Comparison of ENCODE assay signal across 17 cellular contexts in genomic region chr4:73741140-73741749, GRCh38. TPM values are rescaled to one million over a fixed set of nuclear protein-coding genes. Genes with fewer than 3 reads are reported as not detected.
A peak's percentile ranks its signal among the peaks of the same experiment; 100 is the strongest.
DNase-seq lines count a peak whose midpoint lies in the region; ATAC-seq and TF ChIP-seq lines count a peak whose summit lies in the region.
"Had no signal": no experiment of that assay in that cellular context is flagged by ENCODE, and none has a peak within 500 bp of the region (broad histone marks: within the 10 kb centered on the region; RNA-seq: fewer than 3 reads in every experiment).

No MANE protein-coding gene starts in this region.

- intact Hi-C loops in Calu3 (cut with micrococcal nuclease; ENCODE audit: unreplicated experiment) (loop anchor here (10.0 kb wide), 1 partner anchor 74 kb away; no protein-coding TSS in a partner anchor), left ventricle myocardium superior (cut with micrococcal nuclease) (no loop called here)
- intact Hi-C loops in CD8-positive, alpha-beta T cell (cut with DNase I, micrococcal nuclease), result no loop called here

- DNase-seq in Calu3 (no peak), HT-29 (ENCODE audit: low spot score) (peak; percentile 24), kidney tubule cell (ENCODE audit: low spot score) (peak; percentile 39), WTC11 (ENCODE audit: low spot score) (no peak), left ventricle myocardium superior (no peak)
- DNase-seq in activated CD8-positive, alpha-beta memory T cell treated with anti-CD3 and anti-CD28 coated beads, Interleukin-2, amount 10 ng/mL, durations not matched to agents 7 days and 5 days, result no peak
- no peak for DNase-seq in CD8-positive, alpha-beta T cell
- DNase-seq: activated CD4-positive, alpha-beta T cell treated with anti-CD3 and anti-CD28 coated beads, Interleukin-2, amount 50 U/mL, for 1 hour; activated T-cell treated with anti-CD3 and anti-CD28 coated beads, Interleukin-2, amount 50 U/mL, for 4 hours; H9; NCI-H1694 treated with DMSO at 0.1 percent for 48 hours; stimulated activated naive CD8-positive, alpha-beta T cell treated with anti-CD3 and anti-CD28 coated beads, Interleukin-15, amount 100 ng/mL, for 72 hours had no signal

- H3K4me1 Mint-ChIP-seq in Calu3 (ENCODE audit: low read depth, unreplicated experiment) (peaks cover 10% of the 10 kb centered on the region), WTC11 (no peaks in the 10 kb centered on the region)
- no peaks in the 10 kb centered on the region for H3K4me1 Mint-ChIP-seq in activated CD8-positive, alpha-beta memory T cell treated with anti-CD3 and anti-CD28 coated beads, Interleukin-2, amount 10 ng/mL, durations not matched to agents 7 days and 5 days
- peaks cover 3% of the 10 kb centered on the region for H3K4me1 Mint-ChIP-seq in CD8-positive, alpha-beta T cell (ENCODE audit: low read depth)
- H3K4me1 Mint-ChIP-seq: H9 had no signal

- no peaks in the 10 kb centered on the region for H3K36me3 ChIP-seq in CD8-positive, alpha-beta T cell (ENCODE audit: insufficient read depth, low read length)
- H3K36me3 ChIP-seq: left ventricle myocardium inferior, vagina had no signal

- H3K27me3 ChIP-seq in CD8-positive, alpha-beta T cell (ENCODE audit: insufficient read depth, low read length), result no peaks in the 10 kb centered on the region
- H3K27me3 ChIP-seq: vagina had no signal

- no peaks in the 10 kb centered on the region for H3K9me3 Mint-ChIP-seq in Calu3 (ENCODE audit: low read depth, unreplicated experiment)
- peaks cover 5% of the 10 kb centered on the region; the same call in 1 of the 2 replicates for H3K9me3 Mint-ChIP-seq in WTC11
- H3K9me3 Mint-ChIP-seq in activated CD8-positive, alpha-beta memory T cell treated with anti-CD3 and anti-CD28 coated beads, Interleukin-2, amount 10 ng/mL, durations not matched to agents 7 days and 5 days (ENCODE audit: low read depth), result peaks cover 2% of the 10 kb centered on the region
- peaks cover 2% of the 10 kb centered on the region for H3K9me3 Mint-ChIP-seq in CD8-positive, alpha-beta T cell
- H3K9me3 Mint-ChIP-seq: activated T-cell treated with anti-CD3 and anti-CD28 coated beads, Interleukin-2, amount 50 U/mL, for 4 hours; stimulated activated naive CD8-positive, alpha-beta T cell treated with anti-CD3 and anti-CD28 coated beads, Interleukin-15, amount 100 ng/mL, for 72 hours had no signal

- no peaks in the 10 kb centered on the region for H3K27me3 Mint-ChIP-seq in Calu3 (ENCODE audit: unreplicated experiment)
- H3K27me3 Mint-ChIP-seq in WTC11 (ENCODE audit: low read depth), result no peaks in the 10 kb centered on the region
- peaks cover 2% of the 10 kb centered on the region for H3K27me3 Mint-ChIP-seq in activated CD8-positive, alpha-beta memory T cell treated with anti-CD3 and anti-CD28 coated beads, Interleukin-2, amount 10 ng/mL, durations not matched to agents 7 days and 5 days
- no peaks in the 10 kb centered on the region for H3K27me3 Mint-ChIP-seq in CD8-positive, alpha-beta T cell (ENCODE audit: low read depth)
- H3K27me3 Mint-ChIP-seq: stimulated activated naive CD8-positive, alpha-beta T cell treated with anti-CD3 and anti-CD28 coated beads, Interleukin-15, amount 100 ng/mL, for 72 hours had no signal

- H3K4me1 ChIP-seq in CD8-positive, alpha-beta T cell (ENCODE audit: insufficient read depth, low read length), result no peaks in the 10 kb centered on the region
- H3K4me1 ChIP-seq: psoas muscle, vagina had no signal

- peak overlapping the region; percentile 99 for H3K27ac Mint-ChIP-seq in Calu3 (ENCODE audit: unreplicated experiment)
- H3K27ac Mint-ChIP-seq in WTC11, result no peak overlapping the region
- no peak overlapping the region for H3K27ac Mint-ChIP-seq in activated CD8-positive, alpha-beta memory T cell treated with anti-CD3 and anti-CD28 coated beads, Interleukin-2, amount 10 ng/mL, durations not matched to agents 7 days and 5 days
- H3K27ac Mint-ChIP-seq in CD8-positive, alpha-beta T cell, result no peak overlapping the region
- H3K27ac Mint-ChIP-seq: H9; stimulated activated naive CD8-positive, alpha-beta T cell treated with anti-CD3 and anti-CD28 coated beads, Interleukin-15, amount 100 ng/mL, for 72 hours had no signal

- TF ChIP-seq CTCF in Calu3 (IDR thresholded peaks at IDR 0.05; ENCODE audit: unreplicated experiment) (no peak), VCaP (conservative IDR thresholded peaks at IDR 0.05) (no peak), WTC11 (IDR thresholded peaks at IDR 0.05) (no peak)
- TF ChIP-seq CTCF in CD8-positive, alpha-beta T cell (IDR thresholded peaks at IDR 0.05), result no peak

- CTCF ChIA-PET in Calu3 (lab: Charles Lee) (interaction anchor here (0.5 to 1.1 kb wide), 3 partner anchors 25 to 123 kb away, joined by 3 read pairs; no protein-coding TSS in a partner anchor), WTC11 (lab: Charles Lee) (interaction anchor here (0.9 to 1.1 kb wide), 2 partner anchors 12 to 123 kb away, joined by 3 to 5 read pairs; no protein-coding TSS in a partner anchor)
- CTCF ChIA-PET in activated CD8-positive, alpha-beta memory T cell treated with anti-CD3 and anti-CD28 coated beads, Interleukin-2, amount 10 ng/mL, durations not matched to agents 7 days and 5 days (lab: Charles Lee), result no interaction called here
- CTCF ChIA-PET in CD8-positive, alpha-beta T cell (lab: Charles Lee), result no interaction called here

- H3K36me3 Mint-ChIP-seq in Calu3 (ENCODE audit: insufficient read depth, unreplicated experiment) (peaks cover 32% of the 10 kb centered on the region), WTC11 (no peaks in the 10 kb centered on the region)
- no peaks in the 10 kb centered on the region for H3K36me3 Mint-ChIP-seq in activated CD8-positive, alpha-beta memory T cell treated with anti-CD3 and anti-CD28 coated beads, Interleukin-2, amount 10 ng/mL, durations not matched to agents 7 days and 5 days
- H3K36me3 Mint-ChIP-seq in CD8-positive, alpha-beta T cell, result no peaks in the 10 kb centered on the region

- no peak overlapping the region for H3K4me3 ChIP-seq in CD8-positive, alpha-beta T cell (ENCODE audit: low read depth, low read length)
- H3K4me3 ChIP-seq: GM12878, left ventricle myocardium inferior, psoas muscle, vagina had no signal

- POLR2A ChIA-PET in WTC11 (lab: Charles Lee), result no interaction called here
- POLR2A ChIA-PET in CD8-positive, alpha-beta T cell (lab: Charles Lee), result no interaction called here

- peak overlapping the region; percentile 71 for H3K27ac ChIP-seq in VCaP
- H3K27ac ChIP-seq in CD8-positive, alpha-beta T cell (ENCODE audit: low read depth, low read length), result no peak overlapping the region
- H3K27ac ChIP-seq: psoas muscle, vagina had no signal

- no peak for ATAC-seq in WTC11
- ATAC-seq in activated CD8-positive, alpha-beta memory T cell treated with anti-CD3 and anti-CD28 coated beads, Interleukin-2, amount 10 ng/mL, durations not matched to agents 7 days and 5 days, result no peak
- no peak for ATAC-seq in CD8-positive, alpha-beta T cell
- no peak for ATAC-seq in left ventricle myocardium superior
- ATAC-seq: stimulated activated naive CD8-positive, alpha-beta T cell treated with anti-CD3 and anti-CD28 coated beads, Interleukin-15, amount 100 ng/mL, for 72 hours had no signal

- no peaks in the 10 kb centered on the region for H3K9me3 ChIP-seq in CD8-positive, alpha-beta T cell (ENCODE audit: low read length)
- H3K9me3 ChIP-seq: psoas muscle, vagina had no signal

- H3K4me3 Mint-ChIP-seq in Calu3 (ENCODE audit: low read depth, unreplicated experiment) (peak overlapping the region; percentile 64), WTC11 (no peak overlapping the region)
- no peak overlapping the region for H3K4me3 Mint-ChIP-seq in activated CD8-positive, alpha-beta memory T cell treated with anti-CD3 and anti-CD28 coated beads, Interleukin-2, amount 10 ng/mL, durations not matched to agents 7 days and 5 days
- H3K4me3 Mint-ChIP-seq in CD8-positive, alpha-beta T cell, result no peak overlapping the region
- H3K4me3 Mint-ChIP-seq: activated T-cell treated with anti-CD3 and anti-CD28 coated beads, Interleukin-2, amount 50 U/mL, for 4 hours; H9; stimulated activated naive CD8-positive, alpha-beta T cell treated with anti-CD3 and anti-CD28 coated beads, Interleukin-15, amount 100 ng/mL, for 72 hours had no signal

- BruUV-seq in Calu3 (replicated peaks; lab: Mats Ljungman, UMichigan), result no TSS peak

TF ChIP-seq in WTC11, 78 proteins besides CTCF, POLR2A, EP300 and RAD21 (continues in another document):
- TF ChIP-seq E2F5 (CRISPR knock-in tag; IDR thresholded peaks at IDR 0.05) (no peak), NFYB (CRISPR knock-in tag; conservative IDR thresholded peaks at IDR 0.05; ENCODE audit: low read depth) (no peak), ZNF425 (CRISPR knock-in tag; conservative IDR thresholded peaks at IDR 0.05) (no peak), HMGA2 (CRISPR knock-in tag; IDR thresholded peaks at IDR 0.05) (no peak)

RNA-seq across cellular contexts. Expression of gene CXCL8, which starts 0.9 kb away (rescaled TPM):
- total RNA-seq in Calu3 (2022), result 222 and 404 TPM in 2 replicates
- total RNA-seq in HT-29 (2014; rRNA removed; shearing (Covaris generic)), result 2.6 and 4.4 TPM in 2 replicates
- total RNA-seq in WTC11 (2021), result not detected in 3 replicates
- under 1 TPM; 0.18 to 0.80 TPM for total RNA-seq in activated CD8-positive, alpha-beta memory T cell treated with anti-CD3 and anti-CD28 coated beads, Interleukin-2, amount 10 ng/mL, durations not matched to agents 7 days and 5 days
- total RNA-seq in CD8-positive, alpha-beta T cell, result 1 to 10 TPM; 1.4 to 1.5 TPM
- total RNA-seq in left ventricle myocardium superior, result 1.2 TPM
- total RNA-seq: H9 had no signal

Comparison
In these comparisons a context has a peak if more than half of its experiments do, and no peak if none do; other contexts are left out.
1. DNase-seq: peak in HT-29 (single experiment) and kidney tubule cell (single experiment); none in Calu3 (single experiment), WTC11 (single experiment), activated CD8-positive, alpha-beta memory T cell treated with anti-CD3 and anti-CD28 coated beads, Interleukin-2, amount 10 ng/mL, durations not matched to agents 7 days and 5 days (single experiment), CD8-positive, alpha-beta T cell (0 of 7) and left ventricle myocardium superior (single experiment).
2. RNA of gene CXCL8, which starts 0.9 kb away (total RNA-seq): 222 to 404 TPM in Calu3; 2.6 to 4.4 TPM in HT-29, 1.4 to 1.5 TPM in CD8-positive, alpha-beta T cell, 1.2 TPM in left ventricle myocardium superior (single experiment), 0.18 to 0.80 TPM in activated CD8-positive, alpha-beta memory T cell treated with anti-CD3 and anti-CD28 coated beads, Interleukin-2, amount 10 ng/mL, durations not matched to agents 7 days and 5 days and not detected in WTC11; every median in the first group is over 10 times any median in the second.
3. CTCF ChIA-PET loops: an anchor here in Calu3 (0.5 to 1.1 kb wide) and WTC11 (0.9 to 1.1 kb wide); none called in activated CD8-positive, alpha-beta memory T cell treated with anti-CD3 and anti-CD28 coated beads, Interleukin-2, amount 10 ng/mL, durations not matched to agents 7 days and 5 days and CD8-positive, alpha-beta T cell.